In genomic region chr14:89953602-89954001, GRCh38 we compare ENCODE assay signal across 1 cellular context.
TF ChIP-seq lines count a peak whose summit lies in the region.

No MANE protein-coding gene starts in this region.

TF ChIP-seq in SK-N-SH, 30 proteins besides CTCF, POLR2A, EP300 and RAD21 (continued from another document):
- TF ChIP-seq, protein P1, sequence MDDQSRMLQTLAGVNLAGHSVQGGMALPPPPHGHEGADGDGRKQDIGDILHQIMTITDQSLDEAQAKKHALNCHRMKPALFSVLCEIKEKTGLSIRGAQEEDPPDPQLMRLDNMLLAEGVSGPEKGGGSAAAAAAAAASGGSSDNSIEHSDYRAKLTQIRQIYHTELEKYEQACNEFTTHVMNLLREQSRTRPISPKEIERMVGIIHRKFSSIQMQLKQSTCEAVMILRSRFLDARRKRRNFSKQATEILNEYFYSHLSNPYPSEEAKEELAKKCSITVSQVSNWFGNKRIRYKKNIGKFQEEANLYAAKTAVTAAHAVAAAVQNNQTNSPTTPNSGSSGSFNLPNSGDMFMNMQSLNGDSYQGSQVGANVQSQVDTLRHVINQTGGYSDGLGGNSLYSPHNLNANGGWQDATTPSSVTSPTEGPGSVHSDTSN (IDR thresholded peaks at IDR 0.05) = no peak
